Comparison of ENCODE assay signal across 8 cellular contexts in genomic region chr11:47552086-47552580, GRCh38. TPM values are rescaled to one million over a fixed set of nuclear protein-coding genes. Genes with fewer than 3 reads are reported as not detected.
A peak's percentile ranks its signal among the peaks of the same experiment; 100 is the strongest.
DNase-seq lines count a peak whose midpoint lies in the region; ATAC-seq and TF ChIP-seq lines count a peak whose summit lies in the region.

No MANE protein-coding gene starts in this region.

- H3K4me3 ChIP-seq in AG09309 (ENCODE audit: control insufficient read depth, low read depth, low read length) (peak overlapping the region; percentile 90), parathyroid adenoma (ENCODE audit: low read depth, low read length) (peak overlapping the region; percentile 68)

- no peak for TF ChIP-seq CTCF in AG09309 (IDR thresholded peaks at IDR 0.05; ENCODE audit: control insufficient read depth, insufficient read depth, low read depth, low read length, missing control alignments)
- no peak for TF ChIP-seq CTCF in parathyroid adenoma (IDR thresholded peaks at IDR 0.05)

- no peaks in the 10 kb centered on the region for H3K9me3 ChIP-seq in parathyroid adenoma (ENCODE audit: control insufficient read depth, low read length)

- H3K36me3 ChIP-seq in parathyroid adenoma (ENCODE audit: control insufficient read depth, insufficient read depth, low read length), result no peaks in the 10 kb centered on the region

- peak overlapping the region; percentile 60 for H3K4me2 ChIP-seq in parathyroid adenoma (ENCODE audit: low read length)

- H3K9ac ChIP-seq in parathyroid adenoma, result peak overlapping the region; percentile 89

- peaks cover 3% of the 10 kb centered on the region for H3K4me1 ChIP-seq in parathyroid adenoma

- ATAC-seq in GM18867 (IDR thresholded peaks at IDR 0.05; ENCODE audit: unreplicated experiment) (peak; percentile 2), Right ventricle myocardium superior (ENCODE audit: poor library complexity) (peak; percentile 5), GM19455 (IDR thresholded peaks at IDR 0.05; ENCODE audit: unreplicated experiment) (no peak)

- no peaks in the 10 kb centered on the region for H3K27me3 ChIP-seq in parathyroid adenoma (ENCODE audit: control insufficient read depth, insufficient read depth, low read length)

- H3K79me2 ChIP-seq in parathyroid adenoma, result peaks cover 32% of the 10 kb centered on the region

- no peak for DNase-seq in AG09309 (ENCODE audit: low read depth)
- DNase-seq in LoVo (ENCODE audit: low spot score), result peak; percentile 22
- peak; percentile 34 for DNase-seq in activated naive CD4-positive, alpha-beta T cell treated with anti-CD3 and anti-CD28 coated beads, Interleukin-2, amount 50 U/mL, for 16 hours
- peak; percentile 52 for DNase-seq in Right ventricle myocardium superior
- DNase-seq in NCI-H128 (lab: John Stamatoyannopoulos, UW; ENCODE audit: unreplicated experiment), result no peak

- H3K27ac ChIP-seq in parathyroid adenoma, result peak overlapping the region; percentile 75

- intact Hi-C loops in Right ventricle myocardium superior (cut with DNase I), result no loop called here

- peak overlapping the region; percentile 76 for H2AFZ ChIP-seq in parathyroid adenoma

RNA-seq across cellular contexts. Expression of gene CELF1, which starts 0.8 kb away (rescaled TPM):
- total RNA-seq in Right ventricle myocardium superior, result 97.4 TPM

RNA-seq across cellular contexts. Expression of gene PTPMT1, which starts 13.3 kb away (rescaled TPM):
- total RNA-seq in Right ventricle myocardium superior, result 20.9 TPM

RNA-seq across cellular contexts. Expression of gene KBTBD4, which starts 26.6 kb away (rescaled TPM):
- 12.9 TPM for total RNA-seq in Right ventricle myocardium superior

RNA-seq across cellular contexts. Expression of gene NDUFS3, which starts 26.7 kb away (rescaled TPM):
- total RNA-seq in Right ventricle myocardium superior, result 350 TPM

RNA-seq across cellular contexts. Expression of gene FAM180B, which starts 34.3 kb away (rescaled TPM):
- total RNA-seq in Right ventricle myocardium superior, result not detected

Comparison
In these comparisons a context has a peak if more than half of its experiments do, and no peak if none do; other contexts are left out.
1. DNase-seq: peak in LoVo (single experiment), activated naive CD4-positive, alpha-beta T cell treated with anti-CD3 and anti-CD28 coated beads, Interleukin-2, amount 50 U/mL, for 16 hours (single experiment) and Right ventricle myocardium superior (single experiment); none in AG09309 (single experiment) and NCI-H128 (single experiment).